ENCODE assay signal across 16 cellular contexts in genomic region chr20:25083141-25083772, GRCh38. TPM values are rescaled to one million over a fixed set of nuclear protein-coding genes. Genes with fewer than 3 reads are reported as not detected.
A peak's percentile ranks its signal among the peaks of the same experiment; 100 is the strongest.
DNase-seq lines count a peak whose midpoint lies in the region; ATAC-seq and TF ChIP-seq lines count a peak whose summit lies in the region.
"Had no signal": no experiment of that assay in that cellular context is flagged by ENCODE, and none has a peak within 500 bp of the region (broad histone marks: within the 10 kb centered on the region; RNA-seq: fewer than 3 reads in every experiment).

No MANE protein-coding gene starts in this region.

- no peak overlapping the region for H3K27ac ChIP-seq in tibial artery
- H3K27ac ChIP-seq: gastrocnemius medialis, left lung, ovary, Peyer's patch had no signal

- ATAC-seq in T-helper 17 cell, result no peak
- ATAC-seq in stimulated activated naive CD8-positive, alpha-beta T cell treated with anti-CD3 and anti-CD28 coated beads, Interleukin-15, amount 100 ng/mL, for 72 hours, result no peak
- ATAC-seq in HG02870 (IDR thresholded peaks at IDR 0.05; ENCODE audit: unreplicated experiment), result no peak
- ATAC-seq: gastrocnemius medialis had no signal

- H3K4me3 ChIP-seq in iPS-11a (ENCODE audit: low read depth, low read length) (peak overlapping the region; percentile 27), tibial artery (no peak overlapping the region)
- H3K4me3 ChIP-seq: left lung, ovary, Peyer's patch had no signal

- H3K27ac Mint-ChIP-seq in activated naive CD4-positive, alpha-beta T cell treated with anti-CD3 and anti-CD28 coated beads, Interleukin-2, amount 50 U/mL, for 24 hours, result no peak overlapping the region
- no peak overlapping the region for H3K27ac Mint-ChIP-seq in activated naive CD4-positive, alpha-beta T cell treated with anti-CD3 and anti-CD28 coated beads, Interleukin-2, amount 10 ng/mL, durations not matched to agents 7 days and 5 days
- no peak overlapping the region for H3K27ac Mint-ChIP-seq in T-helper 17 cell
- no peak overlapping the region for H3K27ac Mint-ChIP-seq in stimulated activated naive CD8-positive, alpha-beta T cell treated with anti-CD3 and anti-CD28 coated beads, Interleukin-15, amount 100 ng/mL, for 72 hours

- peak overlapping the region; percentile 80 for H3K4me3 Mint-ChIP-seq in activated naive CD4-positive, alpha-beta T cell treated with anti-CD3 and anti-CD28 coated beads, Interleukin-2, amount 50 U/mL, for 24 hours
- H3K4me3 Mint-ChIP-seq in activated naive CD4-positive, alpha-beta T cell treated with anti-CD3 and anti-CD28 coated beads, Interleukin-2, amount 10 ng/mL, durations not matched to agents 7 days and 5 days, result no peak overlapping the region
- H3K4me3 Mint-ChIP-seq in T-helper 17 cell, result peak overlapping the region; percentile 41
- H3K4me3 Mint-ChIP-seq in stimulated activated naive CD8-positive, alpha-beta T cell treated with anti-CD3 and anti-CD28 coated beads, Interleukin-15, amount 100 ng/mL, for 72 hours, result peak overlapping the region; percentile 37 to 82

- CTCF ChIA-PET in activated naive CD4-positive, alpha-beta T cell treated with anti-CD3 and anti-CD28 coated beads, Interleukin-2, amount 10 ng/mL, durations not matched to agents 7 days and 5 days (lab: Charles Lee), result no interaction called here

- H3K4me1 Mint-ChIP-seq in activated naive CD4-positive, alpha-beta T cell treated with anti-CD3 and anti-CD28 coated beads, Interleukin-2, amount 50 U/mL, for 24 hours, result peaks cover 20% of the 10 kb centered on the region
- H3K4me1 Mint-ChIP-seq in activated naive CD4-positive, alpha-beta T cell treated with anti-CD3 and anti-CD28 coated beads, Interleukin-2, amount 10 ng/mL, durations not matched to agents 7 days and 5 days, result peaks cover 16% of the 10 kb centered on the region
- peaks cover 15% of the 10 kb centered on the region for H3K4me1 Mint-ChIP-seq in T-helper 17 cell
- H3K4me1 Mint-ChIP-seq in stimulated activated naive CD8-positive, alpha-beta T cell treated with anti-CD3 and anti-CD28 coated beads, Interleukin-15, amount 100 ng/mL, for 72 hours, result peaks cover 32% of the 10 kb centered on the region

- H3K27me3 Mint-ChIP-seq in activated naive CD4-positive, alpha-beta T cell treated with anti-CD3 and anti-CD28 coated beads, Interleukin-2, amount 50 U/mL, for 24 hours, result peaks cover 49% of the 10 kb centered on the region
- H3K27me3 Mint-ChIP-seq in activated naive CD4-positive, alpha-beta T cell treated with anti-CD3 and anti-CD28 coated beads, Interleukin-2, amount 10 ng/mL, durations not matched to agents 7 days and 5 days, result peaks cover 89% of the 10 kb centered on the region
- peaks cover 63% of the 10 kb centered on the region for H3K27me3 Mint-ChIP-seq in T-helper 17 cell
- H3K27me3 Mint-ChIP-seq in stimulated activated naive CD8-positive, alpha-beta T cell treated with anti-CD3 and anti-CD28 coated beads, Interleukin-15, amount 100 ng/mL, for 72 hours, result peaks cover 82% of the 10 kb centered on the region

- DNase-seq in activated naive CD4-positive, alpha-beta T cell treated with anti-CD3 and anti-CD28 coated beads, Interleukin-2, amount 10 ng/mL, durations not matched to agents 7 days and 5 days, result no peak
- DNase-seq in T-helper 17 cell, result no peak
- no peak for DNase-seq in stimulated activated naive CD8-positive, alpha-beta T cell treated with anti-CD3 and anti-CD28 coated beads, Interleukin-15, amount 100 ng/mL, for 72 hours
- DNase-seq in dedifferentiated amniotic fluid mesenchymal stem cell (ENCODE audit: extremely low spot score), result no peak
- DNase-seq in tibial artery, result no peak
- DNase-seq: gastrocnemius medialis, NCI-H2171 treated with DMSO at 0.1 percent for 48 hours, ovary, T-helper 9 cell had no signal

- peaks cover 3 to 99% of the 10 kb centered on the region in 2 donors for H3K27me3 ChIP-seq in tibial artery
- H3K27me3 ChIP-seq: ovary had no signal

- intact Hi-C loops in tibial artery (cut with DNase I; ENCODE audit: low total_unique reads), result no loop called here

- no peak for TF ChIP-seq CTCF in tibial artery (IDR thresholded peaks at IDR 0.05)

- H3K36me3 ChIP-seq in tibial artery, result no peaks in the 10 kb centered on the region
- H3K36me3 ChIP-seq: gastrocnemius medialis, left lung, ovary, Peyer's patch had no signal

- H3K9me3 ChIP-seq in T-helper 17 cell (ENCODE audit: control insufficient read depth, low read length, poor library complexity, severe bottlenecking) (no peaks in the 10 kb centered on the region), tibial artery (no peaks in the 10 kb centered on the region)
- H3K9me3 ChIP-seq: gastrocnemius medialis, left lung, Peyer's patch had no signal

- peaks cover 0 to 34% (median 24%) of the 10 kb centered on the region in 4 donors for H3K4me1 ChIP-seq in tibial artery

- H3K36me3 Mint-ChIP-seq in activated naive CD4-positive, alpha-beta T cell treated with anti-CD3 and anti-CD28 coated beads, Interleukin-2, amount 50 U/mL, for 24 hours, result no peaks in the 10 kb centered on the region
- no peaks in the 10 kb centered on the region for H3K36me3 Mint-ChIP-seq in activated naive CD4-positive, alpha-beta T cell treated with anti-CD3 and anti-CD28 coated beads, Interleukin-2, amount 10 ng/mL, durations not matched to agents 7 days and 5 days
- H3K36me3 Mint-ChIP-seq in T-helper 17 cell (ENCODE audit: low read depth), result peaks cover 2% of the 10 kb centered on the region

- H3K9me3 Mint-ChIP-seq in activated naive CD4-positive, alpha-beta T cell treated with anti-CD3 and anti-CD28 coated beads, Interleukin-2, amount 50 U/mL, for 24 hours, result no peaks in the 10 kb centered on the region
- no peaks in the 10 kb centered on the region for H3K9me3 Mint-ChIP-seq in activated naive CD4-positive, alpha-beta T cell treated with anti-CD3 and anti-CD28 coated beads, Interleukin-2, amount 10 ng/mL, durations not matched to agents 7 days and 5 days
- no peaks in the 10 kb centered on the region for H3K9me3 Mint-ChIP-seq in stimulated activated naive CD8-positive, alpha-beta T cell treated with anti-CD3 and anti-CD28 coated beads, Interleukin-15, amount 100 ng/mL, for 72 hours

RNA-seq across cellular contexts. Expression of gene VSX1, which starts 1.3 kb away (rescaled TPM):
- total RNA-seq in T-helper 17 cell, result not detected
- total RNA-seq: activated CD8-positive, alpha-beta memory T cell treated with anti-CD3 and anti-CD28 coated beads for 36 hours; left lung; MCF 10A; Peyer's patch had no signal

RNA-seq across cellular contexts. Expression of gene ACSS1, which starts 25.3 kb away (rescaled TPM):
- total RNA-seq in T-helper 17 cell, result 10 to 100 TPM; 33.1 to 34.0 TPM
